In genomic region chr20:31870703-31871601, GRCh38 we compare ENCODE assay signal across 8 cellular contexts. TPM values are rescaled to one million over a fixed set of nuclear protein-coding genes. Genes with fewer than 3 reads are reported as not detected.
DNase-seq lines count a peak whose midpoint lies in the region; ATAC-seq, FAIRE-seq and TF ChIP-seq lines count a peak whose summit lies in the region.

No MANE protein-coding gene starts in this region.

- H3K4me1 ChIP-seq in astrocyte (ENCODE audit: insufficient read depth, low read length) = peaks cover 8% of the 10 kb centered on the region
- peaks cover 0 to 5% of the 10 kb centered on the region in 2 donors for H3K4me1 ChIP-seq in lung (ENCODE audit: control insufficient read depth in 2 of 2, insufficient read depth in 2 of 2, low read length in 2 of 2)
- H3K4me1 ChIP-seq in thoracic aorta (ENCODE audit: control insufficient read depth in 1 of 2, low read depth in 2 of 2) = peaks cover 8 to 31% of the 10 kb centered on the region in 2 donors

- H3K9ac ChIP-seq in astrocyte (ENCODE audit: low read length) = peak overlapping the region; percentile 71

- no peak for TF ChIP-seq CTCF in astrocyte (IDR thresholded peaks at IDR 0.05; ENCODE audit: insufficient read depth, low read depth, low read length)
- TF ChIP-seq CTCF in lung (IDR thresholded peaks at IDR 0.05; ENCODE audit: control extremely low read depth, extremely low read depth) = no peak
- TF ChIP-seq CTCF in thoracic aorta (IDR thresholded peaks at IDR 0.05) = no peak

- peak overlapping the region; percentile 90 for H3K4me2 ChIP-seq in astrocyte (ENCODE audit: low read length)

- peaks cover 60% of the 10 kb centered on the region for H3K27me3 Mint-ChIP-seq in T-helper 2 cell treated with Interferon-gamma antibody and Interleukin-4, amounts not matched to agents 5 μg/mL and 100 μg/mL, for 36 hours (ENCODE audit: low read depth)
- peaks cover 20% of the 10 kb centered on the region for H3K27me3 Mint-ChIP-seq in astrocyte (ENCODE audit: low read depth, unreplicated experiment)

- FAIRE-seq in astrocyte (lab: Jason Lieb, UNC) = no peak

- H3K27me3 ChIP-seq in astrocyte (ENCODE audit: insufficient read depth, low read length) (peaks cover 18% of the 10 kb centered on the region), lung (ENCODE audit: control insufficient read depth, insufficient read depth) (no peaks in the 10 kb centered on the region), thoracic aorta (replicated peaks; ENCODE audit: insufficient read depth) (no peaks in the 10 kb centered on the region)

- ATAC-seq in lung (ENCODE audit: insufficient read depth, low FRiP score) (no peak), thoracic aorta (ENCODE audit: insufficient number of reproducible peaks, low FRiP score, low read depth) (no peak)

- no peaks in the 10 kb centered on the region for H3K9me3 ChIP-seq in astrocyte (ENCODE audit: insufficient read depth, low read depth, low read length)
- H3K9me3 ChIP-seq in lung (ENCODE audit: control insufficient read depth in 2 of 2, insufficient read depth in 1 of 2, low read length in 1 of 2) = no peaks in the 10 kb centered on the region
- no peaks in the 10 kb centered on the region for H3K9me3 ChIP-seq in thoracic aorta

- peak overlapping the region; percentile 68 for H3K4me3 Mint-ChIP-seq in T-helper 2 cell treated with Interferon-gamma antibody and Interleukin-4, amounts not matched to agents 5 μg/mL and 100 μg/mL, for 36 hours
- H3K4me3 Mint-ChIP-seq in astrocyte (ENCODE audit: unreplicated experiment) = peak overlapping the region; percentile 82

- peak overlapping the region; percentile 94 for H2AFZ ChIP-seq in astrocyte (ENCODE audit: low read depth, low read length)

- peaks cover 8% of the 10 kb centered on the region for H3K4me1 Mint-ChIP-seq in T-helper 2 cell treated with Interferon-gamma antibody and Interleukin-4, amounts not matched to agents 5 μg/mL and 100 μg/mL, for 36 hours (ENCODE audit: low read depth)
- peaks cover 4% of the 10 kb centered on the region for H3K4me1 Mint-ChIP-seq in astrocyte (ENCODE audit: low read depth, unreplicated experiment)

- H3K27ac ChIP-seq in astrocyte (ENCODE audit: low read depth, low read length) (no peak overlapping the region), lung (ENCODE audit: low read depth in 1 of 2, low read length in 1 of 2) (no peak overlapping the region), thoracic aorta (peak overlapping the region; percentile 37 to 58)

- 8 to 14% methylated on average over 19 to 25 of the region's 25 CpGs for WGBS in lung, 2 donors

- no peak overlapping the region for H3K27ac Mint-ChIP-seq in T-helper 2 cell treated with Interferon-gamma antibody and Interleukin-4, amounts not matched to agents 5 μg/mL and 100 μg/mL, for 36 hours
- H3K27ac Mint-ChIP-seq in astrocyte (ENCODE audit: unreplicated experiment) = peak overlapping the region; percentile 56

- no peaks in the 10 kb centered on the region for H3K9me3 Mint-ChIP-seq in T-helper 2 cell treated with Interferon-gamma antibody and Interleukin-4, amounts not matched to agents 5 μg/mL and 100 μg/mL, for 36 hours
- peaks cover 2% of the 10 kb centered on the region for H3K9me3 Mint-ChIP-seq in astrocyte (ENCODE audit: unreplicated experiment)

- H3K4me3 ChIP-seq in astrocyte (ENCODE audit: insufficient read depth, low read depth, low read length) (peak overlapping the region; percentile 58), lung (peak overlapping the region; percentile 61), thoracic aorta (peak overlapping the region; percentile 77)

- no peak for DNase-seq in T-helper 2 cell treated with Interferon-gamma antibody and Interleukin-4, amounts not matched to agents 5 μg/mL and 100 μg/mL, for 36 hours (ENCODE audit: low spot score)
- DNase-seq in T-helper 2 cell (no peak), astrocyte (ENCODE audit: low read depth) (no peak), lung (ENCODE audit: low spot score) (no peak), thoracic aorta (ENCODE audit: low spot score) (no peak), activated gamma-delta T cell (lab: John Stamatoyannopoulos, UW) (no peak), OCI-M2 (lab: John Stamatoyannopoulos, UW; ENCODE audit: unreplicated experiment) (no peak), NCI-H345 (lab: John Stamatoyannopoulos, UW) (no peak)

- H3K36me3 Mint-ChIP-seq in T-helper 2 cell treated with Interferon-gamma antibody and Interleukin-4, amounts not matched to agents 5 μg/mL and 100 μg/mL, for 36 hours (ENCODE audit: low read depth) = no peaks in the 10 kb centered on the region
- peaks cover 2% of the 10 kb centered on the region for H3K36me3 Mint-ChIP-seq in astrocyte (ENCODE audit: low read depth, unreplicated experiment)

- no peaks in the 10 kb centered on the region for H4K20me1 ChIP-seq in astrocyte (ENCODE audit: insufficient read depth, low read length)

- H3K79me2 ChIP-seq in astrocyte (ENCODE audit: insufficient read depth, low read length) = no peaks in the 10 kb centered on the region

- H3K36me3 ChIP-seq in astrocyte (ENCODE audit: insufficient read depth, low read length) (no peaks in the 10 kb centered on the region), lung (ENCODE audit: control insufficient read depth in 2 of 2, insufficient read depth in 2 of 2, low read length in 2 of 2) (no peaks in the 10 kb centered on the region), thoracic aorta (no peaks in the 10 kb centered on the region)

RNA-seq across cellular contexts. Expression of gene TTLL9, which starts 0.5 kb away (rescaled TPM):
- total RNA-seq in astrocyte (0.34 and 0.41 TPM in 2 replicates), lung (1 to 10 TPM; 7.1 to 8.9 TPM), thoracic aorta (not detected)
- 1 to 10 TPM; 1.9 to 2.5 TPM for polyA plus RNA-seq in lung

RNA-seq across cellular contexts. Expression of gene DUSP15, which starts 0.6 kb away (rescaled TPM):
- total RNA-seq in astrocyte (1.2 and 3.1 TPM in 2 replicates), lung (1 to 10 TPM; 4.1 to 4.7 TPM), thoracic aorta (1 to 10 TPM; 3.9 to 5.6 TPM)
- polyA plus RNA-seq in lung = 1 to 10 TPM; 1.6 to 1.7 TPM

RNA-seq across cellular contexts. Expression of gene FOXS1, which starts 25.5 kb away (rescaled TPM):
- total RNA-seq in astrocyte = 26.0 and 37.1 TPM in 2 replicates
- 1 to 10 TPM; 2.3 to 2.7 TPM for total RNA-seq in lung
- polyA plus RNA-seq in lung = 1 to 10 TPM; 1.4 to 3.2 TPM
- 10 to 100 TPM; 13.9 to 44.5 TPM for total RNA-seq in thoracic aorta

RNA-seq across cellular contexts. Expression of gene MYLK2, which starts 51.8 kb away (rescaled TPM):
- total RNA-seq in astrocyte = 2.1 and 3.1 TPM in 2 replicates
- total RNA-seq in lung = under 1 TPM in 1 of 2 donors, not detected in 1; 0.28 TPM
- under 1 TPM; 0.06 to 0.26 TPM for polyA plus RNA-seq in lung
- not detected for total RNA-seq in thoracic aorta

Comparison
In these comparisons a context has a peak if more than half of its experiments do, and no peak if none do; other contexts are left out.
1. H3K27ac ChIP-seq: peak in thoracic aorta (2 of 2); none in astrocyte (single experiment) and lung (0 of 2).
2. Peak in every context shown above with its lines, with median percentiles within 50 percentile points of each other: H3K4me3 ChIP-seq.